In genomic region chr7:154853727-154854095, GRCh38 we compare ENCODE assay signal across 21 cellular contexts.
DNase-seq lines count a peak whose midpoint lies in the region; ATAC-seq and TF ChIP-seq lines count a peak whose summit lies in the region.
"Had no signal": no experiment of that assay in that cellular context is flagged by ENCODE, and none has a peak within 500 bp of the region (broad histone marks: within the 10 kb centered on the region; RNA-seq: fewer than 3 reads in every experiment).

No MANE protein-coding gene starts in this region.

- H3K4me2 ChIP-seq in PC-9, result no peak overlapping the region
- H3K4me2 ChIP-seq: A549 had no signal

- CTCF ChIA-PET in PC-9 (lab: Charles Lee), result no interaction called here

- no peak overlapping the region for H3K4me3 ChIP-seq in PC-9
- H3K4me3 ChIP-seq: A549 had no signal

- H3K27ac Mint-ChIP-seq in neural crest cell (ENCODE audit: unreplicated experiment), result peak overlapping the region; percentile 57
- H3K27ac Mint-ChIP-seq: CD4-positive, alpha-beta memory T cell; H9 had no signal

- H3K36me3 Mint-ChIP-seq in neural crest cell (ENCODE audit: low read depth), result no peaks in the 10 kb centered on the region
- H3K36me3 Mint-ChIP-seq: CD4-positive, alpha-beta memory T cell had no signal

- H3K36me3 ChIP-seq in PC-9 (ENCODE audit: low read depth), result no peaks in the 10 kb centered on the region

- TF ChIP-seq CTCF in neural crest cell (conservative IDR thresholded peaks at IDR 0.05) (no peak), PC-9 (conservative IDR thresholded peaks at IDR 0.05) (no peak)

- intact Hi-C loops in PC-9 (cut with micrococcal nuclease; ENCODE audit: unreplicated experiment), result no loop called here

- no peaks in the 10 kb centered on the region for H3F3A ChIP-seq in PC-9 (ENCODE audit: insufficient read depth, low read depth)

- peak; percentile 46 for DNase-seq in HT1080 (ENCODE audit: low read depth)
- peak; percentile 26 for DNase-seq in astrocyte of the hippocampus (ENCODE audit: low read depth, low spot score)
- DNase-seq in kidney tubule cell (ENCODE audit: low spot score), result peak; percentile 21
- no peak for DNase-seq in neural crest cell (ENCODE audit: low read depth, low spot score)
- DNase-seq in DMS53 (lab: John Stamatoyannopoulos, UW), result no peak
- no peak for DNase-seq in PC-9
- no peak for DNase-seq in NCI-H748 treated with DMSO at 0.1 percent for 48 hours (lab: John Stamatoyannopoulos, UW)
- DNase-seq: Calu3; CD4-positive, alpha-beta memory T cell; H9; MV-4-11; NCI-H1694 treated with DMSO at 0.1 percent for 48 hours; NCI-H510A; NCI-H774; OCI-M1; SIG-M5 had no signal

- no TSS peak for BruUV-seq in PC-9 (replicated peaks; lab: Mats Ljungman, UMichigan)

- no peak for ATAC-seq in GM18873 (IDR thresholded peaks at IDR 0.05; ENCODE audit: low FRiP score, unreplicated experiment)
- ATAC-seq: A549, SK-N-SH treated with all-trans-retinoic acid at 6 μM for 48 hours had no signal

- no peaks in the 10 kb centered on the region for H3K4me1 ChIP-seq in PC-9 (replicated peaks; ENCODE audit: insufficient read depth)
- H3K4me1 ChIP-seq: A549 had no signal

- no peaks in the 10 kb centered on the region for H3K9me2 ChIP-seq in PC-9 (ENCODE audit: insufficient read depth)

- H3K79me2 ChIP-seq in PC-9 (ENCODE audit: low read depth), result no peaks in the 10 kb centered on the region

- H4K20me1 ChIP-seq in PC-9 (ENCODE audit: insufficient read depth), result no peaks in the 10 kb centered on the region

- peaks cover 10% of the 10 kb centered on the region for H3K9me3 Mint-ChIP-seq in neural crest cell

- no peak overlapping the region for H3K27ac ChIP-seq in PC-9
- H3K27ac ChIP-seq: A549, HL-60, RWPE1 had no signal

- no peak overlapping the region for H3K4me3 Mint-ChIP-seq in neural crest cell
- H3K4me3 Mint-ChIP-seq: CD4-positive, alpha-beta memory T cell; H9 had no signal

- H3K27me3 Mint-ChIP-seq in neural crest cell (ENCODE audit: low read depth), result peaks cover 6% of the 10 kb centered on the region

- peaks cover 95% of the 10 kb centered on the region for H3K27me3 ChIP-seq in PC-9 (ENCODE audit: insufficient read depth, low read depth)

- no peaks in the 10 kb centered on the region for H3K4me1 Mint-ChIP-seq in neural crest cell
- H3K4me1 Mint-ChIP-seq: CD4-positive, alpha-beta memory T cell had no signal

- H3K9me3 ChIP-seq in PC-9 (ENCODE audit: insufficient read depth, low read depth), result no peaks in the 10 kb centered on the region
- H3K9me3 ChIP-seq: A549 had no signal

- POLR2A ChIA-PET in PC-9 (lab: Charles Lee; ENCODE audit: unreplicated experiment), result no interaction called here

- H2AFZ ChIP-seq in PC-9, result no peak overlapping the region

Comparison
In these comparisons a context has a peak if more than half of its experiments do, and no peak if none do; other contexts are left out.
1. DNase-seq: peak in HT1080 (single experiment), astrocyte of the hippocampus (single experiment) and kidney tubule cell (single experiment); none in neural crest cell (single experiment), DMS53 (single experiment), PC-9 (0 of 2) and NCI-H748 treated with DMSO at 0.1 percent for 48 hours (single experiment).